ENCODE assay signal across 18 cellular contexts in genomic region chr19:35329323-35329722, GRCh38. TPM values are rescaled to one million over a fixed set of nuclear protein-coding genes. Genes with fewer than 3 reads are reported as not detected.
DNase-seq lines count a peak whose midpoint lies in the region; ATAC-seq and TF ChIP-seq lines count a peak whose summit lies in the region.
"Had no signal": no experiment of that assay in that cellular context is flagged by ENCODE, and none has a peak within 500 bp of the region (broad histone marks: within the 10 kb centered on the region; RNA-seq: fewer than 3 reads in every experiment).

No MANE protein-coding gene starts in this region.

- TF ChIP-seq POLR2A in breast epithelium (IDR thresholded peaks at IDR 0.05), result no peak

- H3K4me1 ChIP-seq in OCI-LY7 (ENCODE audit: insufficient read depth, low read length, poor library complexity, severe bottlenecking) (peaks cover 85% of the 10 kb centered on the region), osteoblast (ENCODE audit: insufficient read depth, low read length) (no peaks in the 10 kb centered on the region), breast epithelium (no peaks in the 10 kb centered on the region)
- H3K4me1 ChIP-seq: colonic mucosa, parathyroid adenoma had no signal

- H2AFZ ChIP-seq in OCI-LY7 (ENCODE audit: low read length) (no peak overlapping the region), osteoblast (ENCODE audit: low read length) (no peak overlapping the region)
- H2AFZ ChIP-seq: parathyroid adenoma had no signal

- H3K4me2 ChIP-seq in OCI-LY7 (ENCODE audit: low read length) (peak overlapping the region; percentile 89), osteoblast (ENCODE audit: insufficient read depth, low read length) (no peak overlapping the region)

- peak; percentile 12 for ATAC-seq in GM21447 (IDR thresholded peaks at IDR 0.05; ENCODE audit: unreplicated experiment)
- ATAC-seq in HG03280 (IDR thresholded peaks at IDR 0.05; ENCODE audit: unreplicated experiment), result no peak
- ATAC-seq: heart right ventricle had no signal

- H3K9me3 ChIP-seq in OCI-LY7 (ENCODE audit: low read length), result no peaks in the 10 kb centered on the region
- no peaks in the 10 kb centered on the region for H3K9me3 ChIP-seq in osteoblast (ENCODE audit: low read depth, low read length)
- no peaks in the 10 kb centered on the region for H3K9me3 ChIP-seq in breast epithelium
- H3K9me3 ChIP-seq: colonic mucosa, heart right ventricle had no signal

- peaks cover 30% of the 10 kb centered on the region for H3K27me3 ChIP-seq in osteoblast (ENCODE audit: insufficient read depth, low read length)
- H3K27me3 ChIP-seq in breast epithelium, result no peaks in the 10 kb centered on the region
- H3K27me3 ChIP-seq: colonic mucosa had no signal

- peak overlapping the region; percentile 86 for H3K4me3 ChIP-seq in GM08714 (ENCODE audit: low read length)
- peak overlapping the region; percentile 88 for H3K4me3 ChIP-seq in OCI-LY7 (ENCODE audit: low read depth, low read length, poor library complexity, severe bottlenecking)
- H3K4me3 ChIP-seq in osteoblast (ENCODE audit: insufficient read depth, low read length), result no peak overlapping the region
- H3K4me3 ChIP-seq in breast epithelium, result no peak overlapping the region
- H3K4me3 ChIP-seq: colonic mucosa, heart right ventricle had no signal

- DNase-seq in OCI-LY7 (ENCODE audit: low spot score) (no peak), osteoblast (ENCODE audit: insufficient read length, low spot score, missing footprints) (peak; percentile 42), breast epithelium (ENCODE audit: low spot score in 2 of 2) (no peak), EL (no peak)
- DNase-seq: colonic mucosa; heart right ventricle; immature natural killer cell; NCI-H1694; NCI-H345; stimulated activated CD4-positive, alpha-beta T cell treated with anti-CD3 and anti-CD28 coated beads, Interleukin-1b, Interleukin-23, amount 100 ng/mL, for 48 hours; substantia nigra had no signal

- CTCF ChIA-PET in OCI-LY7 (lab: Charles Lee; ENCODE audit: unreplicated experiment), result no interaction called here

- no TSS peak for BruUV-seq in OCI-LY7 (replicated peaks; lab: Mats Ljungman, UMichigan)

- H3K79me2 ChIP-seq in OCI-LY7 (ENCODE audit: insufficient read depth, low read depth, low read length) (peaks cover 74% of the 10 kb centered on the region), osteoblast (ENCODE audit: insufficient read depth, low read length) (no peaks in the 10 kb centered on the region)
- H3K79me2 ChIP-seq: parathyroid adenoma had no signal

- H3K27ac ChIP-seq in OCI-LY7 (ENCODE audit: low read depth, low read length, poor library complexity, severe bottlenecking), result peak overlapping the region; percentile 88
- H3K27ac ChIP-seq in osteoblast (ENCODE audit: low read depth, low read length), result no peak overlapping the region
- no peak overlapping the region for H3K27ac ChIP-seq in breast epithelium
- H3K27ac ChIP-seq: colonic mucosa, heart right ventricle, parathyroid adenoma had no signal

- H3K36me3 ChIP-seq in OCI-LY7 (ENCODE audit: insufficient read depth, low read length) (peaks cover 46% of the 10 kb centered on the region), osteoblast (ENCODE audit: insufficient read depth, low read length) (no peaks in the 10 kb centered on the region), breast epithelium (no peaks in the 10 kb centered on the region)
- H3K36me3 ChIP-seq: colonic mucosa, heart right ventricle had no signal

- H3K9me2 ChIP-seq in OCI-LY7 (ENCODE audit: insufficient read depth, low read length), result no peaks in the 10 kb centered on the region

- H4K20me1 ChIP-seq in OCI-LY7 (ENCODE audit: insufficient read depth, low read length) (peaks cover 19% of the 10 kb centered on the region; the same call in 1 of the 2 replicates), osteoblast (ENCODE audit: insufficient read depth, low read length) (no peaks in the 10 kb centered on the region)

- no peak for TF ChIP-seq CTCF in OCI-LY7 (conservative IDR thresholded peaks at IDR 0.05; ENCODE audit: low read length)
- no peak for TF ChIP-seq CTCF in osteoblast (IDR thresholded peaks at IDR 0.05; ENCODE audit: extremely low read depth, low read depth, low read length)
- TF ChIP-seq CTCF in breast epithelium (IDR thresholded peaks at IDR 0.05), result no peak

- POLR2A ChIA-PET in OCI-LY7 (lab: Charles Lee), result interaction anchor here (2.2 to 6.1 kb wide), 3 partner anchors 10 to 34 kb away, joined by 7 to 33 read pairs (median 14); partner anchors contain the start of gene FFAR1

- intact Hi-C loops in OCI-LY7 (cut with micrococcal nuclease; ENCODE audit: unreplicated experiment) (no loop called here), breast epithelium (cut with DNase I; ENCODE audit: low total_unique reads) (no loop called here)

RNA-seq across cellular contexts. Expression of gene CD22, which starts 0.3 kb away (rescaled TPM):
- total RNA-seq in OCI-LY7 (2014; rRNA removed; shearing (Covaris generic)), result 312 and 413 TPM in 2 replicates
- 972 TPM in 2 replicates for total RNA-seq in OCI-LY7 (2022)
- under 0.01 TPM in 1 of 2 replicates, not detected in the other for total RNA-seq in osteoblast
- total RNA-seq in breast epithelium, result 1 to 10 TPM in 2 of 3 donors, under 1 TPM in 1; 0.33 to 7.8 (median 4.8) TPM

RNA-seq across cellular contexts. Expression of gene FFAR1, which starts 18.4 kb away (rescaled TPM):
- total RNA-seq in OCI-LY7 (2014; rRNA removed; shearing (Covaris generic)), result 8.5 and 11.4 TPM in 2 replicates
- total RNA-seq in OCI-LY7 (2022), result 9.8 and 11.6 TPM in 2 replicates
- not detected in 2 replicates for total RNA-seq in osteoblast
- total RNA-seq in breast epithelium, result not detected
- total RNA-seq: colonic mucosa, heart right ventricle, lower leg skin, MCF 10A, myocyte had no signal

RNA-seq across cellular contexts. Expression of gene FFAR3, which starts 28.9 kb away (rescaled TPM):
- total RNA-seq in OCI-LY7 (2014; rRNA removed; shearing (Covaris generic)), result 0.72 TPM in 1 of 2 replicates, not detected in the other
- total RNA-seq in OCI-LY7 (2022) (0.19 and 0.31 TPM in 2 replicates), osteoblast (not detected in 2 replicates), breast epithelium (under 1 TPM in 2 of 3 donors, not detected in 1; 0.16 to 0.33 TPM)
- total RNA-seq: lower leg skin, MCF 10A, myocyte had no signal

RNA-seq across cellular contexts. Expression of gene MAG, which starts 37.4 kb away (rescaled TPM):
- total RNA-seq in OCI-LY7 (2014; rRNA removed; shearing (Covaris generic)), result 4.6 and 6.2 TPM in 2 replicates
- 8.4 and 10.1 TPM in 2 replicates for total RNA-seq in OCI-LY7 (2022)
- not detected in 2 replicates for total RNA-seq in osteoblast
- total RNA-seq in breast epithelium, result 1 to 10 TPM in 1 of 3 donors, not detected in 2; 4.2 TPM
- total RNA-seq: colonic mucosa, MCF 10A, myocyte had no signal

RNA-seq across cellular contexts. Expression of gene GPR42, which starts 41.5 kb away (rescaled TPM):
- total RNA-seq in OCI-LY7 (2014; rRNA removed; shearing (Covaris generic)), result 0.06 TPM in 1 of 2 replicates, not detected in the other
- total RNA-seq in OCI-LY7 (2022) (not detected in 2 replicates), osteoblast (not detected in 2 replicates), breast epithelium (under 1 TPM in 1 of 3 donors, not detected in 2; 0.66 TPM)
- total RNA-seq: colonic mucosa, heart right ventricle, lower leg skin, MCF 10A, myocyte had no signal

Comparison
In these comparisons a context has a peak if more than half of its experiments do, and no peak if none do; other contexts are left out.
1. H3K4me3 ChIP-seq: peak in GM08714 (single experiment) and OCI-LY7 (single experiment); none in osteoblast (single experiment) and breast epithelium (0 of 3).
2. RNA of gene CD22, which starts 0.3 kb away (total RNA-seq): 312 to 972 TPM in OCI-LY7; 0.33 to 7.8 TPM in breast epithelium and under 0.01 TPM in osteoblast; every median in the first group is over 10 times any median in the second.